In genomic region chr10:119404719-119405504, GRCh38 we compare ENCODE assay signal across 1 cellular context.
TF ChIP-seq lines count a peak whose summit lies in the region.

No MANE protein-coding gene starts in this region.

TF ChIP-seq in K562, 482 proteins besides CTCF, POLR2A, EP300 and RAD21 (continued from another document):
- TF ChIP-seq ESRRB (CRISPR knock-in tag; IDR thresholded peaks at IDR 0.05; ENCODE audit: borderline replicate concordance), result no peak
- TF ChIP-seq ZNF143 (CRISPR knock-in tag; IDR thresholded peaks at IDR 0.05), result no peak
- TF ChIP-seq HMGXB4 (CRISPR knock-in tag; IDR thresholded peaks at IDR 0.05), result no peak
- TF ChIP-seq BCL6 (CRISPR knock-in tag; IDR thresholded peaks at IDR 0.05), result no peak
- TF ChIP-seq ZZZ3 (IDR thresholded peaks at IDR 0.05), result no peak
- TF ChIP-seq ZNF3 (CRISPR knock-in tag; IDR thresholded peaks at IDR 0.05), result no peak
- TF ChIP-seq NELFE (IDR thresholded peaks at IDR 0.05; ENCODE audit: insufficient read depth, insufficient read length), result no peak
- TF ChIP-seq ELF2 (CRISPR knock-in tag; IDR thresholded peaks at IDR 0.05), result no peak
- no peak for TF ChIP-seq MIER1 (IDR thresholded peaks at IDR 0.05; ENCODE audit: low read depth)
- no peak for TF ChIP-seq VEZF1 (CRISPR knock-in tag; IDR thresholded peaks at IDR 0.05)
- TF ChIP-seq SMARCE1 (IDR thresholded peaks at IDR 0.05), result no peak
- no peak for TF ChIP-seq ZBTB1 (CRISPR knock-in tag; IDR thresholded peaks at IDR 0.05; ENCODE audit: borderline replicate concordance, low read depth)
